ENCODE assay signal across 20 cellular contexts in the genomic region with DNA sequence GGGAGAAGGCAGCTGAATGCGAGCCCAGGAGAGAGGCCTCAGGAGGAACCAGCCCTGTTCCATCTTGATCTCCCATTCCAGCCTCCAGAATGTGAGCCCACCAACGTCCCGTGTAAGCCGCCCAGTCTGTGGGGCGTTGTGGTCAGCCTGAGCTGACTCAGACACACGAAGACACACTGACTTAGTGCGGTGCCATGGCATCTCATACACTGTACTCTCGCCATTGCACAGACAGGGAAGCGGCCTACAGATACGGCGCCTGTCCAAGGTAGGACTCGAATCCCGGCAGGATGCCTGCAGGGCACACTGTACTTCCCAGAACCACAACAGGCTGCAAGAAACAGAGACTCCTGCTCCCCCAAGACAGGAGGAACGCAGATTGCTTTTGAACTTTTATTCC.
DNase-seq lines count a peak whose midpoint lies in the region; TF ChIP-seq lines count a peak whose summit lies in the region.
"Had no signal": no experiment of that assay in that cellular context is flagged by ENCODE, and none has a peak within 500 bp of the region (broad histone marks: within the 10 kb centered on the region; RNA-seq: fewer than 3 reads in every experiment).

No MANE protein-coding gene starts in this region.

- H3K9ac ChIP-seq in Karpas-422 (ENCODE audit: low read length) (no peak overlapping the region), endodermal cell (ENCODE audit: extremely low read depth, low read length, poor library complexity, severe bottlenecking) (no peak overlapping the region)
- H3K9ac ChIP-seq: GM23248 had no signal

- no peak for TF ChIP-seq CTCF in endodermal cell (conservative IDR thresholded peaks at IDR 0.05)
- no peak for TF ChIP-seq CTCF in spleen (IDR thresholded peaks at IDR 0.05 in 8 of 11, conservative IDR thresholded peaks at IDR 0.05 in 3 of 11)
- no peak for TF ChIP-seq CTCF in esophagus squamous epithelium (IDR thresholded peaks at IDR 0.05)

- intact Hi-C loops in spleen (cut with DNase I; ENCODE audit: low total_unique reads): no loop called here
- intact Hi-C loops in esophagus squamous epithelium (cut with DNase I): no loop called here

- 85% methylated on average over 12 to 14 of the region's 14 CpGs for WGBS in endodermal cell (ENCODE audit: insufficient coverage in 1 of 2, insufficient read length in 1 of 2), 2 experiments
- 73 to 89% (median 82%) methylated on average over 10 to 14 of the region's 14 CpGs for WGBS in spleen, 5 donors
- 54 to 75% methylated on average over 7 to 9 of the region's 14 CpGs for WGBS in esophagus squamous epithelium, 2 donors

- no peaks in the 10 kb centered on the region for H3K27me3 Mint-ChIP-seq in endodermal cell (ENCODE audit: insufficient read depth)

- H3K27me3 ChIP-seq in Karpas-422 (ENCODE audit: low read length): no peaks in the 10 kb centered on the region
- no peaks in the 10 kb centered on the region for H3K27me3 ChIP-seq in endodermal cell (ENCODE audit: control insufficient read depth, insufficient read depth, low read length, poor library complexity, severe bottlenecking)
- peaks cover 0 to 7% (median 0%) of the 10 kb centered on the region in 7 donors for H3K27me3 ChIP-seq in spleen (replicated peaks in 1 of 7)
- no peaks in the 10 kb centered on the region for H3K27me3 ChIP-seq in esophagus squamous epithelium

- no peaks in the 10 kb centered on the region for H3K36me3 Mint-ChIP-seq in endodermal cell (ENCODE audit: low read depth)

- H3K4me3 Mint-ChIP-seq in endodermal cell: no peak overlapping the region
- H3K4me3 Mint-ChIP-seq: CD4-positive, alpha-beta T cell had no signal

- peak; percentile 30 for DNase-seq in activated effector memory CD4-positive, alpha-beta T cell treated with anti-CD3 and anti-CD28 coated beads, Interleukin-2, amount 50 U/mL, for 16 hours
- DNase-seq in activated effector memory CD4-positive, alpha-beta T cell treated with Interleukin-2 at 50 U/mL for 16 hours: no peak
- DNase-seq in Karpas-422 (peak; percentile 5), endodermal cell (peak; percentile 30), spleen (peak; percentile 54), A172 (ENCODE audit: low spot score) (no peak), esophagus squamous epithelium (lab: John Stamatoyannopoulos, UW) (no peak), SIG-M5 (lab: John Stamatoyannopoulos, UW) (no peak)
- DNase-seq: GDM1; GM23248; MM.1S; NCI-H1048; NCI-H1417 treated with DMSO at 0.1 percent for 48 hours; NCI-H187; NCI-H510A; NK-92 treated with Interleukin-12 subunit alpha and Interleukin-12 subunit beta, amount 100 ng/mL, for 24 hours had no signal

- no peak for TF ChIP-seq POLR2A in spleen (IDR thresholded peaks at IDR 0.05)
- TF ChIP-seq POLR2A in esophagus squamous epithelium (IDR thresholded peaks at IDR 0.05): no peak

- H3K9me3 ChIP-seq in Karpas-422 (ENCODE audit: low read length) (no peaks in the 10 kb centered on the region), endodermal cell (ENCODE audit: control insufficient read depth, low read length) (no peaks in the 10 kb centered on the region), spleen (no peaks in the 10 kb centered on the region), esophagus squamous epithelium (no peaks in the 10 kb centered on the region)
- H3K9me3 ChIP-seq: A549, Caco-2, HAP-1 had no signal

- H3K36me3 ChIP-seq in Karpas-422 (ENCODE audit: insufficient read depth, low read length): no peaks in the 10 kb centered on the region
- H3K36me3 ChIP-seq in endodermal cell (ENCODE audit: control insufficient read depth, insufficient read depth, low read length): no peaks in the 10 kb centered on the region
- H3K36me3 ChIP-seq in spleen: no peaks in the 10 kb centered on the region
- H3K36me3 ChIP-seq in esophagus squamous epithelium: no peaks in the 10 kb centered on the region
- H3K36me3 ChIP-seq: HAP-1 had no signal

- H3K9me3 Mint-ChIP-seq in endodermal cell: no peaks in the 10 kb centered on the region
- H3K9me3 Mint-ChIP-seq: CD4-positive, alpha-beta T cell had no signal

- H3K4me3 ChIP-seq in Karpas-422 (ENCODE audit: low read length): no peak overlapping the region
- H3K4me3 ChIP-seq in endodermal cell (ENCODE audit: low read length): no peak overlapping the region
- no peak overlapping the region for H3K4me3 ChIP-seq in spleen
- H3K4me3 ChIP-seq in esophagus squamous epithelium: no peak overlapping the region
- H3K4me3 ChIP-seq: A549, GM23248, HAP-1 had no signal

- H3K4me2 ChIP-seq in Karpas-422 (ENCODE audit: low read depth, low read length, poor library complexity, severe bottlenecking): no peak overlapping the region
- H3K4me2 ChIP-seq: A549 had no signal

- no peaks in the 10 kb centered on the region for H3K79me2 ChIP-seq in Karpas-422 (ENCODE audit: low read length)

- no peak overlapping the region for H3K27ac Mint-ChIP-seq in endodermal cell
- H3K27ac Mint-ChIP-seq: CD4-positive, alpha-beta T cell had no signal

- H3K9me2 ChIP-seq in Karpas-422 (replicated peaks; ENCODE audit: insufficient read depth, low read length): no peaks in the 10 kb centered on the region

- H4K20me1 ChIP-seq in Karpas-422 (ENCODE audit: insufficient read depth, low read depth, low read length): 0 out of 2 replicates have a peak, but pooled peaks cover 3% of the 10 kb centered on the region

- no peak overlapping the region for H2AFZ ChIP-seq in Karpas-422 (ENCODE audit: low read length)
- H2AFZ ChIP-seq: GM23248 had no signal

- no peaks in the 10 kb centered on the region for H3K4me1 Mint-ChIP-seq in endodermal cell

- H3K27ac ChIP-seq in Karpas-422 (ENCODE audit: low read length): no peak overlapping the region
- no peak overlapping the region for H3K27ac ChIP-seq in endodermal cell (ENCODE audit: low read depth, low read length)
- no peak overlapping the region for H3K27ac ChIP-seq in spleen
- H3K27ac ChIP-seq in esophagus squamous epithelium: no peak overlapping the region
- H3K27ac ChIP-seq: A549, GM23248 had no signal

- H3K4me1 ChIP-seq in Karpas-422 (ENCODE audit: low read length) (no peaks in the 10 kb centered on the region), endodermal cell (ENCODE audit: control insufficient read depth, insufficient read depth, low read length) (no peaks in the 10 kb centered on the region), spleen (no peaks in the 10 kb centered on the region), esophagus squamous epithelium (no peaks in the 10 kb centered on the region)
- H3K4me1 ChIP-seq: Caco-2, HAP-1 had no signal

Comparison
In these comparisons a context has a peak if more than half of its experiments do, and no peak if none do; other contexts are left out.
1. DNase-seq: peak in activated effector memory CD4-positive, alpha-beta T cell treated with anti-CD3 and anti-CD28 coated beads, Interleukin-2, amount 50 U/mL, for 16 hours (single experiment), Karpas-422 (single experiment), endodermal cell (single experiment) and spleen (single experiment); none in activated effector memory CD4-positive, alpha-beta T cell treated with Interleukin-2 at 50 U/mL for 16 hours (single experiment), A172 (single experiment), esophagus squamous epithelium (single experiment) and SIG-M5 (single experiment).